Comparison of ENCODE assay signal across 16 cellular contexts in the genomic region with DNA sequence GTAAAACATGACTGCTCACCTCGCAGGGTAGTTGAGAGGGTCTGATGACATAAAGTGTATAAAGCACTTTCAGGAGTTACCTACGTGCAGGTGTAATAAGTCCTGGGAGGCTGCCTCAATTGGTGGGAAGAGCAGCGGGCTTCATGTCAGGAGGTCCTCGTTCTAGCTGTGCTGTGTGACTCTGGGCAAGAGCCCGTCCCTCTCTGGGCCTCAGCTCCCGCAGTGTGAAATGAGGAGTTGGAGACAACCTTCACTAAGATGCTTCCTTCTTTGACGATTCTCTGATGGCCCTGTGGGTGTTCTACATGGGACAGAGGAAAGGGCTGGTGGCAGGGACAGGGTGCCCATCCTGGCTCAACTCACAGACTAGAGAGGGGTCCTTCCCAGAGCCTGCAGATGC.
"Had no signal": no experiment of that assay in that cellular context is flagged by ENCODE, and none has a peak within 500 bp of the region (broad histone marks: within the 10 kb centered on the region; RNA-seq: fewer than 3 reads in every experiment).

No MANE protein-coding gene starts in this region.

- FAIRE-seq: endometrium, TTC549 had no signal

- H3K27ac Mint-ChIP-seq: activated naive CD4-positive, alpha-beta T cell treated with anti-CD3 and anti-CD28 coated beads, Interleukin-2, amount 10 ng/mL, durations not matched to agents 7 days and 5 days; nephron progenitor cell had no signal

- H3K9me3 ChIP-seq: colonic mucosa, SJSA1, testis had no signal

- H3K9me3 Mint-ChIP-seq: activated naive CD4-positive, alpha-beta T cell treated with anti-CD3 and anti-CD28 coated beads, Interleukin-2, amount 10 ng/mL, durations not matched to agents 7 days and 5 days; nephron progenitor cell had no signal

- ATAC-seq: esophagus mucosa; stimulated activated naive CD8-positive, alpha-beta T cell treated with anti-CD3 and anti-CD28 coated beads, Interleukin-15, Interleukin-2, amounts not matched to agents 100 U/mL and 50 U/mL, for 24 hours had no signal

- H3K4me3 ChIP-seq: colonic mucosa, SJSA1, skin epidermis, testis had no signal

- H3K36me3 ChIP-seq: colonic mucosa, SJSA1 had no signal

- H3K27ac ChIP-seq: SJSA1, testis had no signal

- H3K4me1 Mint-ChIP-seq: activated naive CD4-positive, alpha-beta T cell treated with anti-CD3 and anti-CD28 coated beads, Interleukin-2, amount 10 ng/mL, durations not matched to agents 7 days and 5 days had no signal

- H3K4me1 ChIP-seq: colonic mucosa had no signal

- H3K27me3 ChIP-seq: colonic mucosa, testis had no signal

- DNase-seq: activated CD4-positive, alpha-beta T cell treated with anti-CD3 and anti-CD28 coated beads, Interleukin-2, amount 50 U/mL, for 1 hour; activated naive CD4-positive, alpha-beta T cell treated with anti-CD3 and anti-CD28 coated beads, Interleukin-2, amount 10 ng/mL, durations not matched to agents 7 days and 5 days; activated T-cell treated with anti-CD3 and anti-CD28 coated beads for 4 hours; central memory CD4-positive, alpha-beta T cell; nephron progenitor cell; stimulated activated CD4-positive, alpha-beta T cell treated with anti-CD3 and anti-CD28 coated beads, Interleukin-4, amount 100 ng/mL, for 4 hours; stimulated activated CD8-positive, alpha-beta memory T cell treated with anti-CD3 and anti-CD28 coated beads, Interleukin-4, amount 100 ng/mL, for 48 hours; stimulated activated naive CD8-positive, alpha-beta T cell treated with anti-CD3 and anti-CD28 coated beads, Interleukin-15, Interleukin-2, amounts not matched to agents 100 U/mL and 50 U/mL, for 24 hours; T-helper 2 cell had no signal

- H3K4me3 Mint-ChIP-seq: activated naive CD4-positive, alpha-beta T cell treated with anti-CD3 and anti-CD28 coated beads, Interleukin-2, amount 10 ng/mL, durations not matched to agents 7 days and 5 days; nephron progenitor cell had no signal
